16 cellular contexts compared by ENCODE assay signal in genomic region chr15:22873204-22873701, GRCh38. TPM values are rescaled to one million over a fixed set of nuclear protein-coding genes. Genes with fewer than 3 reads are reported as not detected.
DNase-seq lines count a peak whose midpoint lies in the region; ATAC-seq and TF ChIP-seq lines count a peak whose summit lies in the region.
"Had no signal": no experiment of that assay in that cellular context is flagged by ENCODE, and none has a peak within 500 bp of the region (broad histone marks: within the 10 kb centered on the region; RNA-seq: fewer than 3 reads in every experiment).

No MANE protein-coding gene starts in this region.

- no peaks in the 10 kb centered on the region for H3K27me3 ChIP-seq in heart right ventricle
- H3K27me3 ChIP-seq in right cardiac atrium (ENCODE audit: control insufficient read depth, insufficient read depth) = no peaks in the 10 kb centered on the region
- H3K27me3 ChIP-seq: upper lobe of left lung had no signal

- no peak overlapping the region for H3K4me3 Mint-ChIP-seq in stimulated activated naive CD8-positive, alpha-beta T cell treated with anti-CD3 and anti-CD28 coated beads, Interleukin-15, amount 100 ng/mL, for 72 hours
- H3K4me3 Mint-ChIP-seq: activated naive CD8-positive, alpha-beta T cell treated with anti-CD3 and anti-CD28 coated beads, Interleukin-2, amount 50 U/mL, for 24 hours had no signal

- DNase-seq in heart right ventricle = no peak
- no peak for DNase-seq in right cardiac atrium
- peak; percentile 91 for DNase-seq in astrocyte of the cerebellum (ENCODE audit: low read depth)
- DNase-seq in iris pigment epithelial cell (ENCODE audit: low read depth) = peak; percentile 95
- DNase-seq in cerebellum (ENCODE audit: low spot score) = no peak
- no peak for DNase-seq in stimulated activated naive CD8-positive, alpha-beta T cell treated with anti-CD3 and anti-CD28 coated beads, Interleukin-15, amount 100 ng/mL, for 72 hours
- DNase-seq: activated CD8-positive, alpha-beta memory T cell treated with anti-CD3 and anti-CD28 coated beads for 24 hours; activated naive CD8-positive, alpha-beta T cell treated with anti-CD3 and anti-CD28 coated beads, Interleukin-2, amount 50 U/mL, for 24 hours; GDM1; MV-4-11; NCI-H69; SW 1271; upper lobe of left lung had no signal

- 77 to 78% methylated on average over 15 of the region's 15 CpGs for WGBS in heart right ventricle, 2 donors
- WGBS in right cardiac atrium = 78% methylated on average over 15 of the region's 15 CpGs

- no peak overlapping the region for H3K27ac Mint-ChIP-seq in stimulated activated naive CD8-positive, alpha-beta T cell treated with anti-CD3 and anti-CD28 coated beads, Interleukin-15, amount 100 ng/mL, for 72 hours
- H3K27ac Mint-ChIP-seq: activated naive CD8-positive, alpha-beta T cell treated with anti-CD3 and anti-CD28 coated beads, Interleukin-2, amount 50 U/mL, for 24 hours had no signal

- H3K9me3 ChIP-seq in heart right ventricle (no peaks in the 10 kb centered on the region), right cardiac atrium (ENCODE audit: control insufficient read depth, low read length) (no peaks in the 10 kb centered on the region)
- H3K9me3 ChIP-seq: HAP-1, upper lobe of left lung had no signal

- TF ChIP-seq CTCF in heart right ventricle (IDR thresholded peaks at IDR 0.05) (no peak), astrocyte of the cerebellum (IDR thresholded peaks at IDR 0.05; ENCODE audit: low read depth, low read length, missing control alignments) (no peak)

- H3K27ac ChIP-seq in heart right ventricle (peak overlapping the region in 5 of 10 donors; percentile 10 to 80 (median 33)), right cardiac atrium (ENCODE audit: low read length) (no peak overlapping the region)
- H3K27ac ChIP-seq: upper lobe of left lung had no signal

- peaks cover 0 to 32% (median 4%) of the 10 kb centered on the region in 9 donors for H3K4me1 ChIP-seq in heart right ventricle
- H3K4me1 ChIP-seq in right cardiac atrium (ENCODE audit: control insufficient read depth, insufficient read depth, low read length) = peaks cover 4% of the 10 kb centered on the region
- H3K4me1 ChIP-seq: HAP-1, upper lobe of left lung had no signal

- no peaks in the 10 kb centered on the region for H3K4me1 Mint-ChIP-seq in stimulated activated naive CD8-positive, alpha-beta T cell treated with anti-CD3 and anti-CD28 coated beads, Interleukin-15, amount 100 ng/mL, for 72 hours
- H3K4me1 Mint-ChIP-seq: activated naive CD8-positive, alpha-beta T cell treated with anti-CD3 and anti-CD28 coated beads, Interleukin-2, amount 50 U/mL, for 24 hours had no signal

- intact Hi-C loops in heart right ventricle (cut with DNase I) = no loop called here
- intact Hi-C loops in right cardiac atrium (cut with DNase I) = no loop called here

- no peak overlapping the region for H3K4me3 ChIP-seq in heart right ventricle
- no peak overlapping the region for H3K4me3 ChIP-seq in right cardiac atrium (ENCODE audit: low read length)
- H3K4me3 ChIP-seq in astrocyte of the cerebellum (ENCODE audit: low read depth, low read length) = no peak overlapping the region
- H3K4me3 ChIP-seq: HAP-1, upper lobe of left lung had no signal

- no peaks in the 10 kb centered on the region for H3K9me3 Mint-ChIP-seq in stimulated activated naive CD8-positive, alpha-beta T cell treated with anti-CD3 and anti-CD28 coated beads, Interleukin-15, amount 100 ng/mL, for 72 hours
- H3K9me3 Mint-ChIP-seq: activated naive CD8-positive, alpha-beta T cell treated with anti-CD3 and anti-CD28 coated beads, Interleukin-2, amount 50 U/mL, for 24 hours had no signal

- in situ Hi-C loops in astrocyte of the cerebellum (cut with HindIII; ENCODE audit: low sequenced_read_pairs) = no loop called here

- ATAC-seq in heart right ventricle (peak in 6 of 8 donors; percentile 8 to 56 (median 30)), right cardiac atrium (no peak), GM19463 (IDR thresholded peaks at IDR 0.05; ENCODE audit: unreplicated experiment) (no peak), HG02840 (IDR thresholded peaks at IDR 0.05; ENCODE audit: low FRiP score, unreplicated experiment) (no peak)
- ATAC-seq in stimulated activated naive CD8-positive, alpha-beta T cell treated with anti-CD3 and anti-CD28 coated beads, Interleukin-15, amount 100 ng/mL, for 72 hours = no peak
- ATAC-seq: activated naive CD8-positive, alpha-beta T cell treated with anti-CD3 and anti-CD28 coated beads, Interleukin-2, amount 50 U/mL, for 24 hours had no signal

- peaks cover 0 to 100% (median 63%) of the 10 kb centered on the region in 9 donors for H3K36me3 ChIP-seq in heart right ventricle

- H3K27me3 Mint-ChIP-seq in stimulated activated naive CD8-positive, alpha-beta T cell treated with anti-CD3 and anti-CD28 coated beads, Interleukin-15, amount 100 ng/mL, for 72 hours = no peaks in the 10 kb centered on the region

RNA-seq across cellular contexts. Expression of gene NIPA2, which starts 34.8 kb away (rescaled TPM):
- total RNA-seq in heart right ventricle (10 to 100 TPM; 16.3 to 30.3 (median 19.3) TPM), right cardiac atrium (10 to 100 TPM; 19.9 to 29.9 (median 25.0) TPM), cerebellum (45.6 TPM)
- polyA plus RNA-seq in heart right ventricle (10 to 100 TPM in 1 of 2 donors, 1 to 10 TPM in 1; 4.7 to 24.6 TPM), right cardiac atrium (9.9 TPM)

Comparison
In these comparisons a context has a peak if more than half of its experiments do, and no peak if none do; other contexts are left out.
1. ATAC-seq: peak in heart right ventricle (6 of 8); none in right cardiac atrium (0 of 2), GM19463 (single experiment), HG02840 (single experiment) and stimulated activated naive CD8-positive, alpha-beta T cell treated with anti-CD3 and anti-CD28 coated beads, Interleukin-15, amount 100 ng/mL, for 72 hours (single experiment).
2. DNase-seq: peak in astrocyte of the cerebellum (single experiment) and iris pigment epithelial cell (single experiment); none in heart right ventricle (0 of 2), right cardiac atrium (0 of 3), cerebellum (single experiment) and stimulated activated naive CD8-positive, alpha-beta T cell treated with anti-CD3 and anti-CD28 coated beads, Interleukin-15, amount 100 ng/mL, for 72 hours (0 of 2).